1 cellular context compared by ENCODE assay signal in the genomic region with DNA sequence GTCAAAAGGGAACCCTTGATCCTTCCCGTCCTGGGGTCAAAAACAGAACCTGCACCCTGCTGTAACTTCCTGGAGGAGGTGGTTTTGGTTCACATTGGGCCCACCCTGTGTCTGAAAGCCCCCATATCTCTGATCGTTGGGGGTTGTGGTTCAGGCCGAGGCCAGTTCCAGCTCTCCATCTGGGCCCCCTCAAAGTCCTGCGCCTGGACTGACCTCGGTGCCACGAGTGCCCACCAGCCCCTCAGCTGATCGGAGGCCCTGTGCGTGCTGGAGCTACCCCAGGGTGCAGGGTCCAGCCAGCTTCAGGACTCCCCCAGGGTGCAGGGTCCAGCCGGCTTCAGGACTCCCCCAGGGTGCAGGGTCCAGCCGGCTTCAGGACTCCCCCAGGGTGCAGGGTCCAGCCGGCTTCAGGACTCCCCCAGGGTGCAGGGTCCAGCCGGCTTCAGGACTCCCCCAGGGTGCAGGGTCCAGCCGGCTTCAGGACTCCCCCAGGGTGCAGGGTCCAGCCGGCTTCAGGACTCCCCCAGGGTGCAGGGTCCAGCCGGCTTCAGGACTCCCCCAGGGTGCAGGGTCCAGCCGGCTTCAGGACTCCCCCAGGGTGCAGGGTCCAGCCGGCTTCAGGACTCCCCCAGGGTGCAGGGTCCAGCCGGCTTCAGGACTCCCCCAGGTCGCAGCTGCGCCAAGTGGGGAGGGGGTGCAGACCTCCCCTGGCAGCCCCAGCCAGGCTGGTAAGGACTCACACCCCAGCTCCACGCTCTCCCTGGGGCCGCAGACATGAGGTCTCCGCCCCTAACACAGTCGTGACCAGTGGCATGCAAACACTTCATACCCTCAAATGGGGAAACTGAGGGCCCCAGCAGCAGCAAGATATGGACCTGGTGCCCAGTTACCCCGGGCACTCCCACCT.
TF ChIP-seq lines count a peak whose summit lies in the region.
"Not testable (repeated sequence)": the region's sequence is repeated elsewhere in the genome, so short reads cannot be mapped to it uniquely, and the experiment has no call there.

No MANE protein-coding gene starts in this region.

TF ChIP-seq in HepG2, 621 proteins besides CTCF, POLR2A, EP300 and RAD21 (continues in another document):
- TF ChIP-seq NCOA1 (CRISPR knock-in tag; IDR thresholded peaks at IDR 0.05) (0 out of 2 replicates have a peak, but pooled peaks have one; percentile 47), U2AF2 (IDR thresholded peaks at IDR 0.05; ENCODE audit: low read depth, low read length) (0 out of 2 replicates have a peak, but pooled peaks have one; percentile 30), HMGXB4 (CRISPR knock-in tag; IDR thresholded peaks at IDR 0.05; ENCODE audit: borderline replicate concordance in 1 of 2, low read depth in 1 of 2) (peak in 1 of 2 experiments; percentile 74; a peak in 2 of 4 replicates), MIER3 (CRISPR knock-in tag; IDR thresholded peaks at IDR 0.05; ENCODE audit: borderline replicate concordance) (peak; percentile 59; the same call in 1 of the 2 replicates), NR2F6 (IDR thresholded peaks at IDR 0.05) (peak; percentile 67), NR2F6 (CRISPR knock-in tag; IDR thresholded peaks at IDR 0.05) (peak; percentile 74), ZNF710 (CRISPR knock-in tag; IDR thresholded peaks at IDR 0.05; ENCODE audit: borderline replicate concordance) (peak; percentile 36; the same call in 1 of the 2 replicates), KAT8 (CRISPR knock-in tag; IDR thresholded peaks at IDR 0.05) (peak; percentile 48), HOXA5 (CRISPR knock-in tag; IDR thresholded peaks at IDR 0.05) (0 out of 2 replicates have a peak, but pooled peaks have one; percentile 52), ARNT2 (CRISPR knock-in tag; IDR thresholded peaks at IDR 0.05; ENCODE audit: low read depth) (0 out of 2 replicates have a peak, but pooled peaks have one; percentile 60), KDM5B (CRISPR knock-in tag; IDR thresholded peaks at IDR 0.05; ENCODE audit: borderline replicate concordance) (peak; percentile 38; the same call in 1 of the 2 replicates), GATAD2A (CRISPR knock-in tag; IDR thresholded peaks at IDR 0.05) (peak; percentile 83), YEATS4 (CRISPR knock-in tag; IDR thresholded peaks at IDR 0.05; ENCODE audit: borderline replicate concordance) (peak; percentile 85), HNF1A (CRISPR knock-in tag; IDR thresholded peaks at IDR 0.05; ENCODE audit: borderline replicate concordance) (0 out of 2 replicates have a peak, but pooled peaks have one; percentile 28), ZBTB38 (CRISPR knock-in tag; IDR thresholded peaks at IDR 0.05) (peak; percentile 76), TRAFD1 (CRISPR knock-in tag; IDR thresholded peaks at IDR 0.05; ENCODE audit: borderline replicate concordance) (0 out of 2 replicates have a peak, but pooled peaks have one; percentile 9), KDM5A (IDR thresholded peaks at IDR 0.05; ENCODE audit: borderline replicate concordance, low read length) (0 out of 2 replicates have a peak, but pooled peaks have one; percentile 31), ZNF281 (CRISPR knock-in tag; IDR thresholded peaks at IDR 0.05; ENCODE audit: borderline replicate concordance) (peak; percentile 60; the same call in 1 of the 2 replicates), KDM1A (CRISPR knock-in tag; IDR thresholded peaks at IDR 0.05) (0 out of 2 replicates have a peak, but pooled peaks have one; percentile 44), ZNF605 (CRISPR knock-in tag; IDR thresholded peaks at IDR 0.05) (peak; percentile 74; the same call in 1 of the 2 replicates), RXRA (CRISPR knock-in tag; IDR thresholded peaks at IDR 0.05) (peak; percentile 89)
- TF ChIP-seq, protein P1, sequence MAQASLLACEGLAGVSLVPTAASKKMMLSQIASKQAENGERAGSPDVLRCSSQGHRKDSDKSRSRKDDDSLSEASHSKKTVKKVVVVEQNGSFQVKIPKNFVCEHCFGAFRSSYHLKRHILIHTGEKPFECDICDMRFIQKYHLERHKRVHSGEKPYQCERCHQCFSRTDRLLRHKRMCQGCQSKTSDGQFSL (CRISPR knock-in tag; IDR thresholded peaks at IDR 0.05), result 0 out of 2 replicates have a peak, but pooled peaks have one; percentile 14
- TF ChIP-seq, protein P2, sequence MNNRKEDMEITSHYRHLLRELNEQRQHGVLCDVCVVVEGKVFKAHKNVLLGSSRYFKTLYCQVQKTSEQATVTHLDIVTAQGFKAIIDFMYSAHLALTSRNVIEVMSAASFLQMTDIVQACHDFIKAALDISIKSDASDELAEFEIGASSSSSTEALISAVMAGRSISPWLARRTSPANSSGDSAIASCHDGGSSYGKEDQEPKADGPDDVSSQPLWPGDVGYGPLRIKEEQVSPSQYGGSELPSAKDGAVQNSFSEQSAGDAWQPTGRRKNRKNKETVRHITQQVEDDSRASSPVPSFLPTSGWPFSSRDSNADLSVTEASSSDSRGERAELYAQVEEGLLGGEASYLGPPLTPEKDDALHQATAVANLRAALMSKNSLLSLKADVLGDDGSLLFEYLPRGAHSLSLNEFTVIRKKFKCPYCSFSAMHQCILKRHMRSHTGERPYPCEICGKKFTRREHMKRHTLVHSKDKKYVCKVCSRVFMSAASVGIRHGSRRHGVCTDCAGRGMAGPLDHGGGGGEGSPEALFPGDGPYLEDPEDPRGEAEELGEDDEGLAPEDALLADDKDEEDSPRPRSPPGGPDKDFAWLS (CRISPR knock-in tag; IDR thresholded peaks at IDR 0.05; ENCODE audit: borderline replicate concordance), result peak; percentile 95
- TF ChIP-seq, protein P3, sequence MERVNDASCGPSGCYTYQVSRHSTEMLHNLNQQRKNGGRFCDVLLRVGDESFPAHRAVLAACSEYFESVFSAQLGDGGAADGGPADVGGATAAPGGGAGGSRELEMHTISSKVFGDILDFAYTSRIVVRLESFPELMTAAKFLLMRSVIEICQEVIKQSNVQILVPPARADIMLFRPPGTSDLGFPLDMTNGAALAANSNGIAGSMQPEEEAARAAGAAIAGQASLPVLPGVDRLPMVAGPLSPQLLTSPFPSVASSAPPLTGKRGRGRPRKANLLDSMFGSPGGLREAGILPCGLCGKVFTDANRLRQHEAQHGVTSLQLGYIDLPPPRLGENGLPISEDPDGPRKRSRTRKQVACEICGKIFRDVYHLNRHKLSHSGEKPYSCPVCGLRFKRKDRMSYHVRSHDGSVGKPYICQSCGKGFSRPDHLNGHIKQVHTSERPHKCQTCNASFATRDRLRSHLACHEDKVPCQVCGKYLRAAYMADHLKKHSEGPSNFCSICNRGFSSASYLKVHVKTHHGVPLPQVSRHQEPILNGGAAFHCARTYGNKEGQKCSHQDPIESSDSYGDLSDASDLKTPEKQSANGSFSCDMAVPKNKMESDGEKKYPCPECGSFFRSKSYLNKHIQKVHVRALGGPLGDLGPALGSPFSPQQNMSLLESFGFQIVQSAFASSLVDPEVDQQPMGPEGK (CRISPR knock-in tag; IDR thresholded peaks at IDR 0.05), result peak; percentile 82
- not testable (repeated sequence) for TF ChIP-seq HNF1A (IDR thresholded peaks at IDR 0.05; ENCODE audit: low read depth)
- TF ChIP-seq, protein P4, sequence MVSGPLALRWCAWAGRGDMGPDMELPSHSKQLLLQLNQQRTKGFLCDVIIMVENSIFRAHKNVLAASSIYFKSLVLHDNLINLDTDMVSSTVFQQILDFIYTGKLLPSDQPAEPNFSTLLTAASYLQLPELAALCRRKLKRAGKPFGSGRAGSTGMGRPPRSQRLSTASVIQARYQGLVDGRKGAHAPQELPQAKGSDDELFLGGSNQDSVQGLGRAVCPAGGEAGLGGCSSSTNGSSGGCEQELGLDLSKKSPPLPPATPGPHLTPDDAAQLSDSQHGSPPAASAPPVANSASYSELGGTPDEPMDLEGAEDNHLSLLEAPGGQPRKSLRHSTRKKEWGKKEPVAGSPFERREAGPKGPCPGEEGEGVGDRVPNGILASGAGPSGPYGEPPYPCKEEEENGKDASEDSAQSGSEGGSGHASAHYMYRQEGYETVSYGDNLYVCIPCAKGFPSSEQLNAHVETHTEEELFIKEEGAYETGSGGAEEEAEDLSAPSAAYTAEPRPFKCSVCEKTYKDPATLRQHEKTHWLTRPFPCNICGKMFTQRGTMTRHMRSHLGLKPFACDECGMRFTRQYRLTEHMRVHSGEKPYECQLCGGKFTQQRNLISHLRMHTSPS (CRISPR knock-in tag; IDR thresholded peaks at IDR 0.05; ENCODE audit: low read depth), result peak; percentile 92
